1 cellular context compared by ENCODE assay signal in the genomic region with DNA sequence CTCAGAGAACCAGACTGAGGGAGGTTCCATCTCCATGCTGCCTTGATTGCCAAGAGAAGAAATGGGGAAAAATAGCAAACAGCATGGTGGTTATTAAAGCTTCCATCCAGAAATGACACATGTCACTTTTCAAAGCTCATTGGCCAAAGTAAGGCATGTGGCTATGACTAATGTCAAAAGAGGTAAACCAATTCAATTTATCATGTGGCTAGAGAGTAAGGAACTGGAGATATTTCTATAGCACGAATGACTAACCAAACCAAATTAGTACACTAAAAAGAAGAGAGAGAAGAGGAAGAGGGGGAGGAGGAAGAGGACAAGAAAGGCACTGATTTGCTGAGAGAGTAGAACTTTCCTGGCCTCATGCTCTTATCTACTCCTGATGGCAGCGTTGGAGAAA.
TF ChIP-seq lines count a peak whose summit lies in the region.

No MANE protein-coding gene starts in this region.

TF ChIP-seq in HepG2, 621 proteins besides CTCF, POLR2A, EP300 and RAD21:
- peak; percentile 28; the same call in 1 of the 2 replicates for TF ChIP-seq MNT (IDR thresholded peaks at IDR 0.05)
- TF ChIP-seq ZNF782 (CRISPR knock-in tag; IDR thresholded peaks at IDR 0.05; ENCODE audit: borderline replicate concordance) = no peak
